ENCODE assay signal across 6 cellular contexts in genomic region chr5:149121145-149121544, GRCh38. TPM values are rescaled to one million over a fixed set of nuclear protein-coding genes. Genes with fewer than 3 reads are reported as not detected.
"Had no signal": no experiment of that assay in that cellular context is flagged by ENCODE, and none has a peak within 500 bp of the region (broad histone marks: within the 10 kb centered on the region; RNA-seq: fewer than 3 reads in every experiment).

No MANE protein-coding gene starts in this region.

- ATAC-seq: GM23338, HCT116, K562 had no signal

- H3K4me2 ChIP-seq: GM23338 had no signal

- H2AFZ ChIP-seq: GM23338 had no signal

- H3K4me3 Mint-ChIP-seq: GM23338 had no signal

- H3K4me1 ChIP-seq: HAP-1 had no signal

- DNase-seq: H7, IMR-90 had no signal

- H3K4me3 ChIP-seq: GM23338, HAP-1, K562 had no signal

- H3K36me3 ChIP-seq: HAP-1 had no signal

- H3K9me3 ChIP-seq: HAP-1 had no signal

- H3K27ac Mint-ChIP-seq: GM23338 had no signal

RNA-seq across cellular contexts. Expression of gene SH3TC2, which starts 58.3 kb away (rescaled TPM):
- total RNA-seq: H7 had no signal
